Comparison of ENCODE assay signal across 16 cellular contexts in genomic region chr6:151998784-151999183, GRCh38.
"Had no signal": no experiment of that assay in that cellular context is flagged by ENCODE, and none has a peak within 500 bp of the region (broad histone marks: within the 10 kb centered on the region; RNA-seq: fewer than 3 reads in every experiment).

No MANE protein-coding gene starts in this region.

- H3K27ac ChIP-seq: brain microvascular endothelial cell, heart left ventricle, left lung, thyroid gland had no signal

- H3K9me3 Mint-ChIP-seq: activated naive CD4-positive, alpha-beta T cell treated with anti-CD3 and anti-CD28 coated beads, Interleukin-2, amount 50 U/mL, for 24 hours; endodermal cell; neural crest cell; stimulated activated effector memory CD8-positive, alpha-beta T cell treated with anti-CD3 and anti-CD28 coated beads, Interleukin-12 subunit alpha, Interleukin-12 subunit beta, amount 100 ng/mL, for 72 hours had no signal

- H3K4me1 Mint-ChIP-seq: activated naive CD4-positive, alpha-beta T cell treated with anti-CD3 and anti-CD28 coated beads, Interleukin-2, amount 50 U/mL, for 24 hours; endodermal cell; neural crest cell; stimulated activated effector memory CD8-positive, alpha-beta T cell treated with anti-CD3 and anti-CD28 coated beads, Interleukin-12 subunit alpha, Interleukin-12 subunit beta, amount 100 ng/mL, for 72 hours had no signal

- H3K27me3 Mint-ChIP-seq: activated naive CD4-positive, alpha-beta T cell treated with anti-CD3 and anti-CD28 coated beads, Interleukin-2, amount 50 U/mL, for 24 hours had no signal

- H3K27ac Mint-ChIP-seq: activated naive CD4-positive, alpha-beta T cell treated with anti-CD3 and anti-CD28 coated beads, Interleukin-2, amount 50 U/mL, for 24 hours; endodermal cell; stimulated activated effector memory CD8-positive, alpha-beta T cell treated with anti-CD3 and anti-CD28 coated beads, Interleukin-12 subunit alpha, Interleukin-12 subunit beta, amount 100 ng/mL, for 72 hours had no signal

- H3K4me3 ChIP-seq: heart left ventricle, left lung, thyroid gland had no signal

- FAIRE-seq: frontal cortex, small intestine, TTC549, urothelium cell line had no signal

- H3K4me3 Mint-ChIP-seq: activated naive CD4-positive, alpha-beta T cell treated with anti-CD3 and anti-CD28 coated beads, Interleukin-2, amount 50 U/mL, for 24 hours; endodermal cell; neural crest cell; stimulated activated effector memory CD8-positive, alpha-beta T cell treated with anti-CD3 and anti-CD28 coated beads, Interleukin-12 subunit alpha, Interleukin-12 subunit beta, amount 100 ng/mL, for 72 hours had no signal

- H3K9me3 ChIP-seq: heart left ventricle, left lung, thyroid gland had no signal

- H3K36me3 ChIP-seq: brain microvascular endothelial cell, heart left ventricle, left lung, thyroid gland had no signal

- H3K36me3 Mint-ChIP-seq: activated naive CD4-positive, alpha-beta T cell treated with anti-CD3 and anti-CD28 coated beads, Interleukin-2, amount 50 U/mL, for 24 hours; stimulated activated effector memory CD8-positive, alpha-beta T cell treated with anti-CD3 and anti-CD28 coated beads, Interleukin-12 subunit alpha, Interleukin-12 subunit beta, amount 100 ng/mL, for 72 hours had no signal

- H3K4me1 ChIP-seq: heart left ventricle, left lung, thyroid gland had no signal

- ATAC-seq: stimulated activated effector memory CD8-positive, alpha-beta T cell treated with anti-CD3 and anti-CD28 coated beads, Interleukin-12 subunit alpha, Interleukin-12 subunit beta, amount 100 ng/mL, for 72 hours had no signal

- H3K27me3 ChIP-seq: brain microvascular endothelial cell, heart left ventricle, left lung, thyroid gland had no signal

- DNase-seq: activated CD4-positive, alpha-beta T cell treated with anti-CD3 and anti-CD28 coated beads, Interleukin-2, amount 50 U/mL, for 1 hour; activated T-cell treated with anti-CD3 and anti-CD28 coated beads, Interleukin-2, amount 50 U/mL, for 1 hour; amniotic stem cell; brain microvascular endothelial cell; endodermal cell; heart left ventricle; left lung; small intestine; T-helper 2 cell; thyroid gland had no signal
